12 cellular contexts compared by ENCODE assay signal in genomic region chr11:119484741-119485605, GRCh38.
A peak's percentile ranks its signal among the peaks of the same experiment; 100 is the strongest.
DNase-seq lines count a peak whose midpoint lies in the region; ATAC-seq and TF ChIP-seq lines count a peak whose summit lies in the region.
"Had no signal": no experiment of that assay in that cellular context is flagged by ENCODE, and none has a peak within 500 bp of the region (broad histone marks: within the 10 kb centered on the region; RNA-seq: fewer than 3 reads in every experiment).

No MANE protein-coding gene starts in this region.

- H3K4ac ChIP-seq in neuronal stem cell (ENCODE audit: low read length) = no peak overlapping the region

- no peaks in the 10 kb centered on the region for H3K9me3 ChIP-seq in neuronal stem cell (replicated peaks in 1 of 2; ENCODE audit: control insufficient read depth in 2 of 2, insufficient read depth in 1 of 2, low read depth in 1 of 2, low read length in 2 of 2)
- H3K9me3 ChIP-seq: A549, right lobe of liver had no signal

- no peaks in the 10 kb centered on the region for H3K36me3 ChIP-seq in neuronal stem cell (replicated peaks in 1 of 2; ENCODE audit: control insufficient read depth in 2 of 2, insufficient read depth in 2 of 2, low read length in 2 of 2)
- H3K36me3 ChIP-seq: right lobe of liver had no signal

- H3K4me2 ChIP-seq in neuronal stem cell (ENCODE audit: insufficient read depth, low read length, poor library complexity, severe bottlenecking) = no peak overlapping the region
- H3K4me2 ChIP-seq: A549 had no signal

- H2AFZ ChIP-seq in neuronal stem cell (ENCODE audit: low read length) = no peak overlapping the region

- no peak overlapping the region for H3K27ac ChIP-seq in neuronal stem cell (replicated peaks; ENCODE audit: low read length)
- H3K27ac ChIP-seq: A549, right lobe of liver had no signal

- peak overlapping the region; percentile 75 for H3K23ac ChIP-seq in neuronal stem cell (ENCODE audit: low read depth, low read length, poor library complexity)

- H3K18ac ChIP-seq in neuronal stem cell (ENCODE audit: low read length) = peak overlapping the region; percentile 41

- peak overlapping the region in 1 of 2 donors; percentile 39 for H3K4me3 ChIP-seq in neuronal stem cell (ENCODE audit: low read length in 2 of 2)
- H3K4me3 ChIP-seq: A549, right lobe of liver had no signal

- no peaks in the 10 kb centered on the region for H3K79me1 ChIP-seq in neuronal stem cell (ENCODE audit: low read depth, low read length)

- peak overlapping the region; percentile 62 for H2AK5ac ChIP-seq in neuronal stem cell (ENCODE audit: low read depth, low read length)

- H3K27me3 Mint-ChIP-seq in HFFc6 (ENCODE audit: insufficient read depth) (peaks cover 48% of the 10 kb centered on the region), chondrocyte (ENCODE audit: low read depth) (peaks cover 63% of the 10 kb centered on the region)
- peaks cover 20% of the 10 kb centered on the region for H3K27me3 Mint-ChIP-seq in activated T-cell treated with anti-CD3 and anti-CD28 coated beads, Interleukin-2, amount 50 U/mL, for 72 hours (ENCODE audit: low read depth)
- peaks cover 37% of the 10 kb centered on the region for H3K27me3 Mint-ChIP-seq in activated T-helper 17 cell treated with anti-CD3 and anti-CD28 coated beads, Interleukin-2, amount 50 U/mL, for 72 hours
- H3K27me3 Mint-ChIP-seq: activated naive CD8-positive, alpha-beta T cell treated with anti-CD3 and anti-CD28 coated beads, Interleukin-2, amount 10 ng/mL, durations not matched to agents 7 days and 5 days had no signal

- no peak overlapping the region for H2BK15ac ChIP-seq in neuronal stem cell (ENCODE audit: low read length)

- H3K4me1 Mint-ChIP-seq in HFFc6 (ENCODE audit: low read depth) (peaks cover 8% of the 10 kb centered on the region), chondrocyte (ENCODE audit: low read depth) (peaks cover 4% of the 10 kb centered on the region)
- H3K4me1 Mint-ChIP-seq in activated T-cell treated with anti-CD3 and anti-CD28 coated beads, Interleukin-2, amount 50 U/mL, for 72 hours (ENCODE audit: low read depth) = no peaks in the 10 kb centered on the region
- peaks cover 4% of the 10 kb centered on the region for H3K4me1 Mint-ChIP-seq in activated T-helper 17 cell treated with anti-CD3 and anti-CD28 coated beads, Interleukin-2, amount 50 U/mL, for 72 hours

- no peak overlapping the region for H4K91ac ChIP-seq in neuronal stem cell (ENCODE audit: low read depth, low read length, poor library complexity)

- no peak overlapping the region for H3K9ac ChIP-seq in neuronal stem cell (ENCODE audit: low read depth, low read length, poor library complexity)

- TF ChIP-seq CTCF in HFFc6 (IDR thresholded peaks at IDR 0.05) (peak; percentile 51), chondrocyte (IDR thresholded peaks at IDR 0.05) (peak; percentile 35)

- H2BK120ac ChIP-seq in neuronal stem cell (ENCODE audit: low read depth, low read length) = no peak overlapping the region

- H3K9me3 Mint-ChIP-seq in HFFc6 (no peaks in the 10 kb centered on the region), chondrocyte (ENCODE audit: low read depth) (no peaks in the 10 kb centered on the region)
- no peaks in the 10 kb centered on the region for H3K9me3 Mint-ChIP-seq in activated T-cell treated with anti-CD3 and anti-CD28 coated beads, Interleukin-2, amount 50 U/mL, for 72 hours
- H3K9me3 Mint-ChIP-seq in activated T-helper 17 cell treated with anti-CD3 and anti-CD28 coated beads, Interleukin-2, amount 50 U/mL, for 72 hours = no peaks in the 10 kb centered on the region
- H3K9me3 Mint-ChIP-seq: activated naive CD8-positive, alpha-beta T cell treated with anti-CD3 and anti-CD28 coated beads, Interleukin-2, amount 10 ng/mL, durations not matched to agents 7 days and 5 days; memory B cell had no signal

- 100% methylated on average over 3 of the region's 21 CpGs; no CpG with 5 or more reads in 1 of the 2 donors for WGBS in neuronal stem cell (ENCODE audit: extremely low coverage in 2 of 2, insufficient read length in 2 of 2, insufficient replicate concordance in 1 of 2), 2 donors

- no peak overlapping the region for H2BK5ac ChIP-seq in neuronal stem cell (ENCODE audit: low read length)

- H2BK12ac ChIP-seq in neuronal stem cell (ENCODE audit: low read length) = no peak overlapping the region

- H3K27ac Mint-ChIP-seq in HFFc6 = no peak overlapping the region
- no peak overlapping the region for H3K27ac Mint-ChIP-seq in chondrocyte (ENCODE audit: unreplicated experiment)
- H3K27ac Mint-ChIP-seq in activated T-cell treated with anti-CD3 and anti-CD28 coated beads, Interleukin-2, amount 50 U/mL, for 72 hours = no peak overlapping the region
- no peak overlapping the region for H3K27ac Mint-ChIP-seq in activated T-helper 17 cell treated with anti-CD3 and anti-CD28 coated beads, Interleukin-2, amount 50 U/mL, for 72 hours
- H3K27ac Mint-ChIP-seq: activated naive CD8-positive, alpha-beta T cell treated with anti-CD3 and anti-CD28 coated beads, Interleukin-2, amount 10 ng/mL, durations not matched to agents 7 days and 5 days; memory B cell had no signal

- ATAC-seq in activated T-cell treated with anti-CD3 and anti-CD28 coated beads, Interleukin-2, amount 50 U/mL, for 72 hours (replicated peaks in 1 of 2) = no peak
- ATAC-seq in activated T-helper 17 cell treated with anti-CD3 and anti-CD28 coated beads, Interleukin-2, amount 50 U/mL, for 72 hours (replicated peaks) = no peak
- ATAC-seq: right lobe of liver had no signal

- peaks cover 0 to 2% of the 10 kb centered on the region in 2 donors for H3K4me1 ChIP-seq in neuronal stem cell (ENCODE audit: control insufficient read depth in 2 of 2, insufficient read depth in 1 of 2, low read depth in 1 of 2, low read length in 2 of 2)

- H3K4me3 Mint-ChIP-seq in HFFc6 = no peak overlapping the region
- H3K4me3 Mint-ChIP-seq in chondrocyte (ENCODE audit: unreplicated experiment) = no peak overlapping the region
- no peak overlapping the region for H3K4me3 Mint-ChIP-seq in activated T-cell treated with anti-CD3 and anti-CD28 coated beads, Interleukin-2, amount 50 U/mL, for 72 hours
- no peak overlapping the region for H3K4me3 Mint-ChIP-seq in activated T-helper 17 cell treated with anti-CD3 and anti-CD28 coated beads, Interleukin-2, amount 50 U/mL, for 72 hours
- H3K4me3 Mint-ChIP-seq: activated naive CD8-positive, alpha-beta T cell treated with anti-CD3 and anti-CD28 coated beads, Interleukin-2, amount 10 ng/mL, durations not matched to agents 7 days and 5 days; memory B cell had no signal

- H3K36me3 Mint-ChIP-seq in HFFc6 (ENCODE audit: low read depth) (no peaks in the 10 kb centered on the region), chondrocyte (ENCODE audit: low read depth) (no peaks in the 10 kb centered on the region)
- H3K36me3 Mint-ChIP-seq in activated T-cell treated with anti-CD3 and anti-CD28 coated beads, Interleukin-2, amount 50 U/mL, for 72 hours (ENCODE audit: insufficient read depth in 2 of 2) = no peaks in the 10 kb centered on the region
- no peaks in the 10 kb centered on the region for H3K36me3 Mint-ChIP-seq in activated T-helper 17 cell treated with anti-CD3 and anti-CD28 coated beads, Interleukin-2, amount 50 U/mL, for 72 hours (ENCODE audit: low read depth)
- H3K36me3 Mint-ChIP-seq: activated naive CD8-positive, alpha-beta T cell treated with anti-CD3 and anti-CD28 coated beads, Interleukin-2, amount 10 ng/mL, durations not matched to agents 7 days and 5 days had no signal

- no peak overlapping the region for H4K8ac ChIP-seq in neuronal stem cell (ENCODE audit: low read depth, low read length)

- H3K27me3 ChIP-seq in neuronal stem cell (ENCODE audit: control insufficient read depth in 3 of 3, insufficient read depth in 3 of 3, low read depth in 1 of 3, low read length in 3 of 3) = peaks cover 0 to 41% (median 6%) of the 10 kb centered on the region in 3 experiments
- H3K27me3 ChIP-seq: right lobe of liver had no signal

- H3K14ac ChIP-seq in neuronal stem cell (ENCODE audit: low read length) = no peak overlapping the region

- DNase-seq in NCI-H82 (lab: John Stamatoyannopoulos, UW) = peak; percentile 42
- DNase-seq in NCI-H82 treated with DMSO at 0.1 percent for 48 hours (lab: John Stamatoyannopoulos, UW; ENCODE audit: unreplicated experiment) = no peak
- DNase-seq in HFFc6 = no peak
- DNase-seq in chondrocyte (ENCODE audit: low spot score) = peak; percentile 65
- no peak for DNase-seq in neuronal stem cell (ENCODE audit: low spot score)
- DNase-seq in nucleus accumbens (lab: John Stamatoyannopoulos, UW) = no peak
- no peak for DNase-seq in activated T-cell treated with anti-CD3 and anti-CD28 coated beads, Interleukin-2, amount 50 U/mL, for 72 hours
- DNase-seq: activated naive CD8-positive, alpha-beta T cell treated with anti-CD3 and anti-CD28 coated beads, Interleukin-2, amount 10 ng/mL, durations not matched to agents 7 days and 5 days had no signal

Comparison
In these comparisons a context has a peak if more than half of its experiments do, and no peak if none do; other contexts are left out.
1. DNase-seq: peak in NCI-H82 (single experiment) and chondrocyte (single experiment); none in NCI-H82 treated with DMSO at 0.1 percent for 48 hours (single experiment), HFFc6 (single experiment), neuronal stem cell (single experiment), nucleus accumbens (0 of 56) and activated T-cell treated with anti-CD3 and anti-CD28 coated beads, Interleukin-2, amount 50 U/mL, for 72 hours (0 of 2).